Comparison of ENCODE assay signal across 27 cellular contexts in the genomic region with DNA sequence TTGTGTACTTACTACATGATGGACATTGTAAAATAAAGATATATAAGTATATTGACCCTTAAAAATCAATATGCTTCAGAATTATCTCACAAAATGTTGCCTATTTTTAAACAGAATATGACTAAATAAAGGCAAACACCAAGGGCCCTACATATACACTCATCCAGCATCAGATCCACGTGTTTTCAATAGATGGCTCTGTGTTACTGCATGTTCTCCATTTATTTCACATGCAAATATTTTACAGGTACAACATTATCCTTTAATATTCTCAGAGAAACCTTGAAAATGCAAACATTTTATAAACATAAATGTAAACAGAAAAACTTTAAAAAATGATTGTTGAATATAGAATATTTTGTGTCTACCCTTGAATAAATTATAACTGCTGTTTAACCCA. TPM values are rescaled to one million over a fixed set of nuclear protein-coding genes. Genes with fewer than 3 reads are reported as not detected.
"Had no signal": no experiment of that assay in that cellular context is flagged by ENCODE, and none has a peak within 500 bp of the region (broad histone marks: within the 10 kb centered on the region; RNA-seq: fewer than 3 reads in every experiment).

No MANE protein-coding gene starts in this region.

- H3K9me3 ChIP-seq: stomach, suprapubic skin, testis, thoracic aorta, thyroid gland, tibial artery, tibial nerve, transverse colon, upper lobe of left lung, upper lobe of right lung, uterus, vagina had no signal

- ATAC-seq: stimulated activated effector memory CD8-positive, alpha-beta T cell treated with anti-CD3 and anti-CD28 coated beads, Interleukin-12 subunit alpha, Interleukin-12 subunit beta, amount 100 ng/mL, for 72 hours; stimulated activated memory B cell treated with anti-CD40 and anti-IgM and Interleukin-4, amounts not matched to agents 10 μg/mL and 1 μg/mL and 100 μg/mL, for 72 hours; stimulated activated naive B cell treated with anti-CD40 and anti-IgM and Interleukin-4, amounts not matched to agents 10 μg/mL and 1 μg/mL and 100 μg/mL, for 72 hours; stimulated activated naive CD8-positive, alpha-beta T cell treated with anti-CD3 and anti-CD28 coated beads, Interleukin-15, amount 100 ng/mL, for 72 hours; stimulated activated naive CD8-positive, alpha-beta T cell treated with anti-CD3 and anti-CD28 coated beads, Interleukin-15, Interleukin-2, amounts not matched to agents 100 U/mL and 50 U/mL, for 24 hours; upper lobe of right lung had no signal

- H3K4me1 ChIP-seq: testis, thyroid gland, upper lobe of right lung, uterus, vagina had no signal

- DNase-seq: stimulated activated CD4-positive, alpha-beta T cell treated with anti-CD3 and anti-CD28 coated beads, Interleukin-2, amount 100 ng/mL, for 48 hours; stimulated activated CD4-positive, alpha-beta T cell treated with anti-CD3 and anti-CD28 coated beads, Interleukin-4, amount 100 ng/mL, for 1 hour; stimulated activated CD4-positive, alpha-beta T cell treated with anti-CD3 and anti-CD28 coated beads, Interleukin-4, amount 100 ng/mL, for 24 hours; stimulated activated CD4-positive, alpha-beta T cell treated with anti-CD3 and anti-CD28 coated beads, Interleukin-4, amount 100 ng/mL, for 4 hours; stimulated activated CD8-positive, alpha-beta memory T cell treated with anti-CD3 and anti-CD28 coated beads, Interleukin-4, amount 100 ng/mL, for 48 hours; stimulated activated naive B cell treated with anti-CD40 and anti-IgM and Interleukin-4, amounts not matched to agents 10 μg/mL and 1 μg/mL and 100 μg/mL, for 72 hours; stimulated activated naive CD4-positive, alpha-beta T cell; stimulated activated naive CD4-positive, alpha-beta T cell treated with Interleukin-2 at 50 U/mL for 16 hours; stimulated activated naive CD8-positive, alpha-beta T cell treated with anti-CD3 and anti-CD28 coated beads, Interleukin-15, amount 100 ng/mL, for 72 hours; stimulated activated naive CD8-positive, alpha-beta T cell treated with anti-CD3 and anti-CD28 coated beads, Interleukin-15, Interleukin-2, amounts not matched to agents 100 U/mL and 50 U/mL, for 24 hours; stomach; substantia nigra; testis; thyroid gland; tibial artery; transverse colon; trophoblast cell; upper lobe of left lung; upper lobe of right lung; uterus had no signal

- H3K27me3 ChIP-seq: testis, thyroid gland, upper lobe of left lung, uterus, vagina had no signal

- H3K36me3 ChIP-seq: stomach, suprapubic skin, thoracic aorta, thyroid gland, tibial artery, tibial nerve, transverse colon, upper lobe of left lung, upper lobe of right lung, uterus, vagina had no signal

- FAIRE-seq: urothelium cell line had no signal

- H3K27ac ChIP-seq: stomach, suprapubic skin, testis, thoracic aorta, thyroid gland, tibial artery, tibial nerve, transverse colon, upper lobe of left lung, upper lobe of right lung, uterus, vagina had no signal

- H3K4me3 ChIP-seq: stomach, suprapubic skin, testis, thoracic aorta, thyroid gland, tibial artery, tibial nerve, transverse colon, upper lobe of left lung, upper lobe of right lung, uterus, vagina had no signal

RNA-seq across cellular contexts. Expression of a gene that starts 2.9 kb away (rescaled TPM):
- total RNA-seq: suprapubic skin had no signal
- polyA plus RNA-seq: stomach had no signal
